In the genomic region with DNA sequence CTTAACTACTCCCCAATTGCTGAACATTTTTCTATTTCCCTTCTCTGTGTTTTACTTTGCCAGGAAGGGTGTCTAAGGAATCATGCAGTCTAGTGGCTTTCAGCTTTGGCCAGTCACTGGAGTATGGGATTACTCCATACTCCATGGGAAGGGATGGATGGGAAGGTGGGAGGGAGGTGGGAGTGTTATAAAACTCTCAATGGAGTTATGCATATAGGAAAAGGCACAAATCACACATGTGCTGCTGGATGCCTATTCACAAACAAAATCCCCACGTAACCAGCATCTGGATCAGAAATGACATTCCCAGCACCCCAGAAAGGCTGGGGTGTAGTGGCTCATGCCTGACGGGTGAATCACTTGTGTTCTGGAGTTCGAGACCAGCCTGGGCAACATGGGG, we compare ENCODE assay signal across 25 cellular contexts.
A peak's percentile ranks its signal among the peaks of the same experiment; 100 is the strongest.
DNase-seq lines count a peak whose midpoint lies in the region; ATAC-seq and TF ChIP-seq lines count a peak whose summit lies in the region.
"Had no signal": no experiment of that assay in that cellular context is flagged by ENCODE, and none has a peak within 500 bp of the region (broad histone marks: within the 10 kb centered on the region; RNA-seq: fewer than 3 reads in every experiment).

No MANE protein-coding gene starts in this region.

- no peaks in the 10 kb centered on the region for H3K27me3 ChIP-seq in right lobe of liver
- H3K27me3 ChIP-seq: BE2C, BLaER1 had no signal

- H3K27ac ChIP-seq in right lobe of liver = no peak overlapping the region
- H3K27ac ChIP-seq: BLaER1 had no signal

- no peaks in the 10 kb centered on the region for H3K9me3 Mint-ChIP-seq in WTC11
- H3K9me3 Mint-ChIP-seq in T-cell = no peaks in the 10 kb centered on the region
- H3K9me3 Mint-ChIP-seq: CD14-positive monocyte; CD4-positive, alpha-beta memory T cell; CD4-positive, CD25-positive, alpha-beta regulatory T cell; CD8-positive, alpha-beta memory T cell had no signal

- TF ChIP-seq CTCF in WTC11 (IDR thresholded peaks at IDR 0.05) (no peak), right lobe of liver (IDR thresholded peaks at IDR 0.05) (no peak)

- ATAC-seq in WTC11 (no peak), right lobe of liver (no peak), GM21390 (IDR thresholded peaks at IDR 0.05; ENCODE audit: unreplicated experiment) (no peak), T-cell (replicated peaks in 1 of 4) (no peak)
- ATAC-seq: GM12878 had no signal

- H3K4me3 ChIP-seq in right lobe of liver = no peak overlapping the region
- H3K4me3 ChIP-seq: BLaER1, GM12878 had no signal

- H3K36me3 Mint-ChIP-seq in WTC11 = peaks cover 6% of the 10 kb centered on the region
- H3K36me3 Mint-ChIP-seq in T-cell = peaks cover 27% of the 10 kb centered on the region

- POLR2A ChIA-PET in WTC11 (lab: Charles Lee) = no interaction called here
- POLR2A ChIA-PET in T-cell (lab: Charles Lee) = interaction anchor here in 1 of 2 donors (0.5 kb wide), 1 partner anchor 13 kb away, joined by 3 read pairs; no protein-coding TSS in a partner anchor

- 94% methylated on average over 3 of the region's 3 CpGs for WGBS in right lobe of liver (ENCODE audit: insufficient coverage, low coverage, low lambda C conversion rate, missing lambda C conversion rate)

- CTCF ChIA-PET in WTC11 (lab: Charles Lee) = interaction anchor here (1.1 to 2.2 kb wide), 3 partner anchors 10 to 107 kb away, joined by 3 to 9 read pairs (median 4); no protein-coding TSS in a partner anchor
- CTCF ChIA-PET in T-cell (lab: Charles Lee) = interaction anchor here (0.6 to 0.7 kb wide), 2 partner anchors 10 to 67 kb away, joined by 3 to 5 read pairs; no protein-coding TSS in a partner anchor

- H3K4me3 Mint-ChIP-seq in WTC11 (no peak overlapping the region), T-cell (no peak overlapping the region)
- H3K4me3 Mint-ChIP-seq: CD14-positive monocyte; CD4-positive, alpha-beta memory T cell; CD4-positive, CD25-positive, alpha-beta regulatory T cell had no signal

- TF ChIP-seq POLR2A in right lobe of liver (IDR thresholded peaks at IDR 0.05) = no peak

- no peaks in the 10 kb centered on the region for H3K36me3 ChIP-seq in right lobe of liver
- H3K36me3 ChIP-seq: BE2C, BLaER1 had no signal

- peaks cover 38% of the 10 kb centered on the region for H3K4me1 Mint-ChIP-seq in WTC11
- H3K4me1 Mint-ChIP-seq in T-cell = peaks cover 0 to 8% (median 0%) of the 10 kb centered on the region in 3 donors
- H3K4me1 Mint-ChIP-seq: CD14-positive monocyte had no signal

- H3K27ac Mint-ChIP-seq in WTC11 (peak overlapping the region; percentile 85), T-cell (no peak overlapping the region)
- H3K27ac Mint-ChIP-seq: CD14-positive monocyte; CD4-positive, alpha-beta memory T cell; CD4-positive, CD25-positive, alpha-beta regulatory T cell had no signal

- H3K9me3 ChIP-seq in right lobe of liver = no peaks in the 10 kb centered on the region
- H3K9me3 ChIP-seq: BE2C, BLaER1 had no signal

- DNase-seq in Daoy (ENCODE audit: low read depth) (peak; percentile 18), EL (peak; percentile 41), NCI-H226 (peak; percentile 14), WTC11 (ENCODE audit: low spot score) (no peak), right lobe of liver (no peak), T-cell (no peak), pons (ENCODE audit: low spot score) (no peak)
- DNase-seq: 8988T; ACHN; BE2C; C1 segment of cervical spinal cord; CD4-positive, alpha-beta memory T cell; CD4-positive, CD25-positive, alpha-beta regulatory T cell; CD8-positive, alpha-beta memory T cell; COR-L47; DMS 273 treated with DMSO at 0.1 percent for 48 hours; DMS153; DMS53; DMS79; DND-41; GDM1 had no signal

- H3K4me1 ChIP-seq in right lobe of liver = no peaks in the 10 kb centered on the region
- H3K4me1 ChIP-seq: BE2C, BLaER1 had no signal

- intact Hi-C loops in right lobe of liver (cut with DNase I) = no loop called here

- H3K27me3 Mint-ChIP-seq in WTC11 (ENCODE audit: low read depth) (no peaks in the 10 kb centered on the region), T-cell (no peaks in the 10 kb centered on the region)
- H3K27me3 Mint-ChIP-seq: CD4-positive, alpha-beta memory T cell; CD4-positive, CD25-positive, alpha-beta regulatory T cell; CD8-positive, alpha-beta memory T cell had no signal

TF ChIP-seq in WTC11, 78 proteins besides CTCF, POLR2A, EP300 and RAD21:
- TF ChIP-seq CREM (CRISPR knock-in tag; IDR thresholded peaks at IDR 0.05) (no peak), ZNF138 (CRISPR knock-in tag; conservative IDR thresholded peaks at IDR 0.05) (no peak), ZNF671 (CRISPR knock-in tag; IDR thresholded peaks at IDR 0.05) (no peak), NR3C1 (CRISPR knock-in tag; conservative IDR thresholded peaks at IDR 0.05; ENCODE audit: low read depth) (no peak), ZNF416 (CRISPR knock-in tag; IDR thresholded peaks at IDR 0.05) (no peak), SMAD3 (CRISPR knock-in tag; IDR thresholded peaks at IDR 0.05; ENCODE audit: borderline replicate concordance) (no peak), JAZF1 (CRISPR knock-in tag; IDR thresholded peaks at IDR 0.05) (no peak), ZNF263 (CRISPR knock-in tag; IDR thresholded peaks at IDR 0.05; ENCODE audit: low read depth) (no peak), GRHL2 (CRISPR knock-in tag; IDR thresholded peaks at IDR 0.05; ENCODE audit: insufficient replicate concordance, severe bottlenecking) (no peak), CBFB (CRISPR knock-in tag; IDR thresholded peaks at IDR 0.05; ENCODE audit: low read depth) (no peak), GABPB1 (CRISPR knock-in tag; IDR thresholded peaks at IDR 0.05) (no peak)
- TF ChIP-seq, protein P1, sequence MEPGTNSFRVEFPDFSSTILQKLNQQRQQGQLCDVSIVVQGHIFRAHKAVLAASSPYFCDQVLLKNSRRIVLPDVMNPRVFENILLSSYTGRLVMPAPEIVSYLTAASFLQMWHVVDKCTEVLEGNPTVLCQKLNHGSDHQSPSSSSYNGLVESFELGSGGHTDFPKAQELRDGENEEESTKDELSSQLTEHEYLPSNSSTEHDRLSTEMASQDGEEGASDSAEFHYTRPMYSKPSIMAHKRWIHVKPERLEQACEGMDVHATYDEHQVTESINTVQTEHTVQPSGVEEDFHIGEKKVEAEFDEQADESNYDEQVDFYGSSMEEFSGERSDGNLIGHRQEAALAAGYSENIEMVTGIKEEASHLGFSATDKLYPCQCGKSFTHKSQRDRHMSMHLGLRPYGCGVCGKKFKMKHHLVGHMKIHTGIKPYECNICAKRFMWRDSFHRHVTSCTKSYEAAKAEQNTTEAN (CRISPR knock-in tag; IDR thresholded peaks at IDR 0.05) = no peak
- TF ChIP-seq, protein P2, sequence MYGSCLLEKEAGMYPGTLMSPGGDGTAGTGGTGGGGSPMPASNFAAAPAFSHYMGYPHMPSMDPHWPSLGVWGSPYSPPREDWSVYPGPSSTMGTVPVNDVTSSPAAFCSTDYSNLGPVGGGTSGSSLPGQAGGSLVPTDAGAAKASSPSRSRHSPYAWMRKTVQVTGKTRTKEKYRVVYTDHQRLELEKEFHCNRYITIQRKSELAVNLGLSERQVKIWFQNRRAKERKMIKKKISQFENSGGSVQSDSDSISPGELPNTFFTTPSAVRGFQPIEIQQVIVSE (CRISPR knock-in tag; IDR thresholded peaks at IDR 0.05; ENCODE audit: borderline replicate concordance) = no peak
- TF ChIP-seq, protein P3, sequence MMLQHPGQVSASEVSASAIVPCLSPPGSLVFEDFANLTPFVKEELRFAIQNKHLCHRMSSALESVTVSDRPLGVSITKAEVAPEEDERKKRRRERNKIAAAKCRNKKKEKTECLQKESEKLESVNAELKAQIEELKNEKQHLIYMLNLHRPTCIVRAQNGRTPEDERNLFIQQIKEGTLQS (CRISPR knock-in tag; conservative IDR thresholded peaks at IDR 0.05) = no peak
- TF ChIP-seq, protein P4, sequence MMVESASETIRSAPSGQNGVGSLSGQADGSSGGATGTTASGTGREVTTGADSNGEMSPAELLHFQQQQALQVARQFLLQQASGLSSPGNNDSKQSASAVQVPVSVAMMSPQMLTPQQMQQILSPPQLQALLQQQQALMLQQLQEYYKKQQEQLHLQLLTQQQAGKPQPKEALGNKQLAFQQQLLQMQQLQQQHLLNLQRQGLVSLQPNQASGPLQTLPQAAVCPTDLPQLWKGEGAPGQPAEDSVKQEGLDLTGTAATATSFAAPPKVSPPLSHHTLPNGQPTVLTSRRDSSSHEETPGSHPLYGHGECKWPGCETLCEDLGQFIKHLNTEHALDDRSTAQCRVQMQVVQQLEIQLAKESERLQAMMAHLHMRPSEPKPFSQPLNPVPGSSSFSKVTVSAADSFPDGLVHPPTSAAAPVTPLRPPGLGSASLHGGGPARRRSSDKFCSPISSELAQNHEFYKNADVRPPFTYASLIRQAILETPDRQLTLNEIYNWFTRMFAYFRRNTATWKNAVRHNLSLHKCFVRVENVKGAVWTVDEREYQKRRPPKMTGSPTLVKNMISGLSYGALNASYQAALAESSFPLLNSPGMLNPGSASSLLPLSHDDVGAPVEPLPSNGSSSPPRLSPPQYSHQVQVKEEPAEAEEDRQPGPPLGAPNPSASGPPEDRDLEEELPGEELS (CRISPR knock-in tag; IDR thresholded peaks at IDR 0.05) = no peak
- TF ChIP-seq, protein P5, sequence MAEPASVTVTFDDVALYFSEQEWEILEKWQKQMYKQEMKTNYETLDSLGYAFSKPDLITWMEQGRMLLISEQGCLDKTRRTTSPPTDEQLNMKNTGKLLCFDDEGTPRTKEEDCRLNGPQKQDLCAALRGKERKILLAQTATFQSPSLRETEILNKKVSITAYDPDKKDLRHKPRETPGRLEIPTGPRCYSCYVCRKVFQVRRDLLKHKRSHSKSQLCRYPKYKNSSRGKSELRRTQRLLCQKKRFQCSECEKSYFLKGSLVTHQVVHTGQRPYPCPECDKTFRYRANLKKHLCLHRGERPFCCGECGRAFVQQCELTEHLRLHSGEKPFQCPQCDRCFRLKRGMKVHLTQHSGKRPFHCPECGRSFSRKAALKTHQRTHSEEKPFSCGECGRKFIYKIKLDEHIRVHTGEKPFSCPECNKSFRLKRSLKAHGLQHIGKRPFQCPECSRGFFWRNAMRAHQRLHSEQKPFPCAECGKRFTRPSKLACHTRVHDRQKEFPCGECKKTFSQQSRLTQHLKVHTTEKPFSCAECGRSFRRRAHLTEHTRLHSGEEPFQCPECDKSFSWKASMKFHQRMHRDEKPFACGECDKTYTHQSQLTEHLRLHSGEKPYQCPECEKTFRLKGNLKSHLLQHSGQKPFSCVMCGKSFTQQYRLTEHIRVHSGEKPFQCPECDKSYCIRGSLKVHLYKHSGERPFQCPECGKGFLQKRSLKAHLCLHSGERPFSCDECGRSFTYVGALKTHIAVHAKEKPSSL (CRISPR knock-in tag; conservative IDR thresholded peaks at IDR 0.05) = no peak
TF ChIP-seq in WTC11: peak in this region for 0.

Comparison
In these comparisons a context has a peak if more than half of its experiments do, and no peak if none do; other contexts are left out.
1. DNase-seq: peak in Daoy (single experiment), EL (single experiment) and NCI-H226 (single experiment); none in WTC11 (single experiment), right lobe of liver (0 of 3), T-cell (0 of 34) and pons (single experiment).